In the genomic region with DNA sequence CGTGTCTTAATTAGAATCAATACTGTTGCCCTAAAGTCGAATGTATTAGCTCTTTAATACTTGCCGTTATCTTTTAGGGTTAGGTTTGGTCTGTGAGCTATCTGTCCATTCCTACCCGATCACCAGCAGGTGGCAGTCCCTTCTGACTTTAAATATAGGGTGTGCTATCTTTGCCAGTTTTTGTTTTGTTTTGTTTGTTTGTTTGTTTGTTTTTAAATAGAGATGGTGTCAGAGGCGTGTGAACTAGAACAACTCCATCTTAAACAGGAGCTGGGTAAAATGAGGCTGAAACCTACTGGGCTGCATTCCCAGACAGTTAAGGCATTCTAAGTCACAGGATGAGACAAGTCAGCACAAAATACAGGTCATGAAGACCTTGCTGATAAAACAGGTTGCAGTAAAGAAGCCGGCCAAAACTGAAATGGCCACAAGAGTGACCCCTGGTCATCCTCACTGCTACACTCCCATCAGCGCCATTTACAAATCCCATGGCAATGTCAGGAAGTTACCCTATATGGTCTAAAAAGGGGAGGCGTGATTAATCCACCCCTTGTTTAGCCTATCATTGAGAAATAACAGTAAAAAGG, we compare ENCODE assay signal across 1 cellular context.
TF ChIP-seq lines count a peak whose summit lies in the region.

No MANE protein-coding gene starts in this region.

TF ChIP-seq in K562, 482 proteins besides CTCF, POLR2A, EP300 and RAD21 (continued from another document and continues in another):
- TF ChIP-seq RERE (CRISPR knock-in tag; IDR thresholded peaks at IDR 0.05; ENCODE audit: borderline replicate concordance) (no peak), TAF7 (tag; IDR thresholded peaks at IDR 0.05) (peak; percentile 38; the same call in 1 of the 2 replicates), CXXC5 (CRISPR knock-in tag; IDR thresholded peaks at IDR 0.05) (peak; percentile 15; the same call in 1 of the 2 replicates), SRF (CRISPR knock-in tag; IDR thresholded peaks at IDR 0.05) (peak; percentile 50 to 93; a peak in 3 of 4 replicates), SLC30A9 (CRISPR knock-in tag; IDR thresholded peaks at IDR 0.05) (no peak), NFXL1 (CRISPR knock-in tag; IDR thresholded peaks at IDR 0.05) (0 out of 2 replicates have a peak, but pooled peaks have one; percentile 57), SOX6 (IDR thresholded peaks at IDR 0.05) (0 out of 2 replicates have a peak, but pooled peaks have one; percentile 18), MYNN (IDR thresholded peaks at IDR 0.05) (0 out of 2 replicates have a peak, but pooled peaks have one; percentile 26), MYNN (CRISPR knock-in tag; IDR thresholded peaks at IDR 0.05) (no peak), NR2C1 (IDR thresholded peaks at IDR 0.05) (peak; percentile 51; the same call in 1 of the 2 replicates), NR2C1 (tag; IDR thresholded peaks at IDR 0.05) (peak; percentile 56; the same call in 1 of the 2 replicates), NEUROD1 (IDR thresholded peaks at IDR 0.05; ENCODE audit: borderline replicate concordance, low read depth, low read length, partially characterized antibody) (no peak), ZC3H11A (IDR thresholded peaks at IDR 0.05; ENCODE audit: low read depth, low read length) (no peak), FOXA1 (IDR thresholded peaks at IDR 0.05; ENCODE audit: borderline replicate concordance) (no peak), ZSCAN32 (CRISPR knock-in tag; IDR thresholded peaks at IDR 0.05) (no peak), XRCC4 (IDR thresholded peaks at IDR 0.05; ENCODE audit: extremely low read depth, insufficient read depth, insufficient read length) (no peak), GATAD2B (IDR thresholded peaks at IDR 0.05; ENCODE audit: borderline replicate concordance) (peak; percentile 57; the same call in 1 of the 2 replicates), RHOXF2B (CRISPR knock-in tag; conservative IDR thresholded peaks at IDR 0.05) (no peak), CHD4 (IDR thresholded peaks at IDR 0.05; ENCODE audit: insufficient read depth, insufficient replicate concordance, low read depth, low read length, poor library complexity, severe bottlenecking) (no peak), ZNF785 (CRISPR knock-in tag; IDR thresholded peaks at IDR 0.05) (no peak), ASH1L (IDR thresholded peaks at IDR 0.05; ENCODE audit: borderline replicate concordance, low read depth, partially characterized antibody) (no peak), CBFA2T3 (IDR thresholded peaks at IDR 0.05) (peak; percentile 20; the same call in 1 of the 2 replicates), SMARCA4 (IDR thresholded peaks at IDR 0.05) (peak; percentile 80), TRIM24 (IDR thresholded peaks at IDR 0.05) (0 out of 4 replicates have a peak, but pooled peaks of 1 of the 2 experiments have one; percentile 13), GTF2F1 (IDR thresholded peaks at IDR 0.05; ENCODE audit: low read depth, low read length) (no peak), ESRRA (IDR thresholded peaks at IDR 0.05; ENCODE audit: borderline replicate concordance, low read depth) (peak; percentile 61; the same call in 1 of the 2 replicates), DNMT1 (IDR thresholded peaks at IDR 0.05) (no peak), ZNF609 (CRISPR knock-in tag; IDR thresholded peaks at IDR 0.05; ENCODE audit: borderline replicate concordance) (no peak), BACH1 (tag; IDR thresholded peaks at IDR 0.05) (0 out of 2 replicates have a peak, but pooled peaks have one; percentile 33), KDM4B (IDR thresholded peaks at IDR 0.05; ENCODE audit: borderline replicate concordance in 2 of 2, low read depth in 1 of 2) (no peak), RFX5 (IDR thresholded peaks at IDR 0.05; ENCODE audit: low read depth, low read length) (no peak), CGGBP1 (CRISPR knock-in tag; IDR thresholded peaks at IDR 0.05) (no peak), YY1 (IDR thresholded peaks at IDR 0.05; ENCODE audit: borderline replicate concordance in 1 of 3, control insufficient read depth in 1 of 3, extremely low read depth in 1 of 3, insufficient read depth in 3 of 3, insufficient read length in 1 of 3, insufficient replicate concordance in 2 of 3, low read depth in 1 of 3, low read length in 2 of 3) (peak in 1 of 3 experiments; percentile 74), SMAD4 (CRISPR knock-in tag; conservative IDR thresholded peaks at IDR 0.05) (peak; percentile 68; the same call in 1 of the 2 replicates), ZNF780A (CRISPR knock-in tag; IDR thresholded peaks at IDR 0.05) (no peak), SMARCE1 (IDR thresholded peaks at IDR 0.05) (0 out of 2 replicates have a peak, but pooled peaks have one; percentile 42), ESRRB (CRISPR knock-in tag; IDR thresholded peaks at IDR 0.05; ENCODE audit: borderline replicate concordance) (no peak), POLR2G (IDR thresholded peaks at IDR 0.05; ENCODE audit: low read depth, low read length) (no peak), NUFIP1 (IDR thresholded peaks at IDR 0.05; ENCODE audit: partially characterized antibody) (no peak)
- TF ChIP-seq, protein P1, sequence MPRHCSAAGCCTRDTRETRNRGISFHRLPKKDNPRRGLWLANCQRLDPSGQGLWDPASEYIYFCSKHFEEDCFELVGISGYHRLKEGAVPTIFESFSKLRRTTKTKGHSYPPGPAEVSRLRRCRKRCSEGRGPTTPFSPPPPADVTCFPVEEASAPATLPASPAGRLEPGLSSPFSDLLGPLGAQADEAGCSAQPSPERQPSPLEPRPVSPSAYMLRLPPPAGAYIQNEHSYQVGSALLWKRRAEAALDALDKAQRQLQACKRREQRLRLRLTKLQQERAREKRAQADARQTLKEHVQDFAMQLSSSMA (CRISPR knock-in tag; IDR thresholded peaks at IDR 0.05) = no peak
- TF ChIP-seq, protein P2, sequence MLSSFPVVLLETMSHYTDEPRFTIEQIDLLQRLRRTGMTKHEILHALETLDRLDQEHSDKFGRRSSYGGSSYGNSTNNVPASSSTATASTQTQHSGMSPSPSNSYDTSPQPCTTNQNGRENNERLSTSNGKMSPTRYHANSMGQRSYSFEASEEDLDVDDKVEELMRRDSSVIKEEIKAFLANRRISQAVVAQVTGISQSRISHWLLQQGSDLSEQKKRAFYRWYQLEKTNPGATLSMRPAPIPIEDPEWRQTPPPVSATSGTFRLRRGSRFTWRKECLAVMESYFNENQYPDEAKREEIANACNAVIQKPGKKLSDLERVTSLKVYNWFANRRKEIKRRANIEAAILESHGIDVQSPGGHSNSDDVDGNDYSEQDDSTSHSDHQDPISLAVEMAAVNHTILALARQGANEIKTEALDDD (IDR thresholded peaks at IDR 0.05) = peak; percentile 40; the same call in 1 of the 2 replicates
- TF ChIP-seq, protein P3, sequence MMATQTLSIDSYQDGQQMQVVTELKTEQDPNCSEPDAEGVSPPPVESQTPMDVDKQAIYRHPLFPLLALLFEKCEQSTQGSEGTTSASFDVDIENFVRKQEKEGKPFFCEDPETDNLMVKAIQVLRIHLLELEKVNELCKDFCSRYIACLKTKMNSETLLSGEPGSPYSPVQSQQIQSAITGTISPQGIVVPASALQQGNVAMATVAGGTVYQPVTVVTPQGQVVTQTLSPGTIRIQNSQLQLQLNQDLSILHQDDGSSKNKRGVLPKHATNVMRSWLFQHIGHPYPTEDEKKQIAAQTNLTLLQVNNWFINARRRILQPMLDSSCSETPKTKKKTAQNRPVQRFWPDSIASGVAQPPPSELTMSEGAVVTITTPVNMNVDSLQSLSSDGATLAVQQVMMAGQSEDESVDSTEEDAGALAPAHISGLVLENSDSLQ (IDR thresholded peaks at IDR 0.05) = no peak; the same call in 1 of the 2 replicates
- TF ChIP-seq, protein P4, sequence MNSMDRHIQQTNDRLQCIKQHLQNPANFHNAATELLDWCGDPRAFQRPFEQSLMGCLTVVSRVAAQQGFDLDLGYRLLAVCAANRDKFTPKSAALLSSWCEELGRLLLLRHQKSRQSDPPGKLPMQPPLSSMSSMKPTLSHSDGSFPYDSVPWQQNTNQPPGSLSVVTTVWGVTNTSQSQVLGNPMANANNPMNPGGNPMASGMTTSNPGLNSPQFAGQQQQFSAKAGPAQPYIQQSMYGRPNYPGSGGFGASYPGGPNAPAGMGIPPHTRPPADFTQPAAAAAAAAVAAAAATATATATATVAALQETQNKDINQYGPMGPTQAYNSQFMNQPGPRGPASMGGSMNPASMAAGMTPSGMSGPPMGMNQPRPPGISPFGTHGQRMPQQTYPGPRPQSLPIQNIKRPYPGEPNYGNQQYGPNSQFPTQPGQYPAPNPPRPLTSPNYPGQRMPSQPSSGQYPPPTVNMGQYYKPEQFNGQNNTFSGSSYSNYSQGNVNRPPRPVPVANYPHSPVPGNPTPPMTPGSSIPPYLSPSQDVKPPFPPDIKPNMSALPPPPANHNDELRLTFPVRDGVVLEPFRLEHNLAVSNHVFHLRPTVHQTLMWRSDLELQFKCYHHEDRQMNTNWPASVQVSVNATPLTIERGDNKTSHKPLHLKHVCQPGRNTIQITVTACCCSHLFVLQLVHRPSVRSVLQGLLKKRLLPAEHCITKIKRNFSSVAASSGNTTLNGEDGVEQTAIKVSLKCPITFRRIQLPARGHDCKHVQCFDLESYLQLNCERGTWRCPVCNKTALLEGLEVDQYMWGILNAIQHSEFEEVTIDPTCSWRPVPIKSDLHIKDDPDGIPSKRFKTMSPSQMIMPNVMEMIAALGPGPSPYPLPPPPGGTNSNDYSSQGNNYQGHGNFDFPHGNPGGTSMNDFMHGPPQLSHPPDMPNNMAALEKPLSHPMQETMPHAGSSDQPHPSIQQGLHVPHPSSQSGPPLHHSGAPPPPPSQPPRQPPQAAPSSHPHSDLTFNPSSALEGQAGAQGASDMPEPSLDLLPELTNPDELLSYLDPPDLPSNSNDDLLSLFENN (IDR thresholded peaks at IDR 0.05; ENCODE audit: low read depth in 2 of 2, low read length in 2 of 2) = 0 out of 4 replicates have a peak, but pooled peaks of 1 of the 2 experiments have one; percentile 26
- TF ChIP-seq, protein P5, sequence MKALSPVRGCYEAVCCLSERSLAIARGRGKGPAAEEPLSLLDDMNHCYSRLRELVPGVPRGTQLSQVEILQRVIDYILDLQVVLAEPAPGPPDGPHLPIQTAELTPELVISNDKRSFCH (CRISPR knock-in tag; IDR thresholded peaks at IDR 0.05) = no peak
- TF ChIP-seq, protein P5 (tag; IDR thresholded peaks at IDR 0.05) = no peak
